In the genomic region with DNA sequence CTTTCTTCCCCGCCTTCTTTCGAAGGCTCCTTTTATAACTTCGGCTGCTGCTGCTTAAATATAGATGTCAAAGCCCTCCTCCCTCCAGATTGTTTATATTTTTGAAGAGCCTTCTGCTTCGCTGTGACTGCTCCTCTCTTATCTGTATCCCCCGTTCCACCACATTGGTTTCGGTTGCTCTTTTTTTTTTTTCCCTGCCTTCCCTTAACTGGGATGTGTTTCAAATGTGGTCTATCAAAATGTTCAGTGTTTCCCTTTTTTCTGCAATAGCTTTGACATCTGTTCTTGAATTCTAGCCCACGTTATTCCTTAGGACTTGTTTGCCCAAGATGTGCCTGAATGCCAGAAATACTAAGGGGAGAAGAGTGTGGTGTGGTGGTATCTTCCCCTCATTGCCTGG, we compare ENCODE assay signal across 1 cellular context.
TF ChIP-seq lines count a peak whose summit lies in the region.

No MANE protein-coding gene starts in this region.

TF ChIP-seq in K562, 482 proteins besides CTCF, POLR2A, EP300 and RAD21 (continued from another document and continues in another):
- TF ChIP-seq, protein P1, sequence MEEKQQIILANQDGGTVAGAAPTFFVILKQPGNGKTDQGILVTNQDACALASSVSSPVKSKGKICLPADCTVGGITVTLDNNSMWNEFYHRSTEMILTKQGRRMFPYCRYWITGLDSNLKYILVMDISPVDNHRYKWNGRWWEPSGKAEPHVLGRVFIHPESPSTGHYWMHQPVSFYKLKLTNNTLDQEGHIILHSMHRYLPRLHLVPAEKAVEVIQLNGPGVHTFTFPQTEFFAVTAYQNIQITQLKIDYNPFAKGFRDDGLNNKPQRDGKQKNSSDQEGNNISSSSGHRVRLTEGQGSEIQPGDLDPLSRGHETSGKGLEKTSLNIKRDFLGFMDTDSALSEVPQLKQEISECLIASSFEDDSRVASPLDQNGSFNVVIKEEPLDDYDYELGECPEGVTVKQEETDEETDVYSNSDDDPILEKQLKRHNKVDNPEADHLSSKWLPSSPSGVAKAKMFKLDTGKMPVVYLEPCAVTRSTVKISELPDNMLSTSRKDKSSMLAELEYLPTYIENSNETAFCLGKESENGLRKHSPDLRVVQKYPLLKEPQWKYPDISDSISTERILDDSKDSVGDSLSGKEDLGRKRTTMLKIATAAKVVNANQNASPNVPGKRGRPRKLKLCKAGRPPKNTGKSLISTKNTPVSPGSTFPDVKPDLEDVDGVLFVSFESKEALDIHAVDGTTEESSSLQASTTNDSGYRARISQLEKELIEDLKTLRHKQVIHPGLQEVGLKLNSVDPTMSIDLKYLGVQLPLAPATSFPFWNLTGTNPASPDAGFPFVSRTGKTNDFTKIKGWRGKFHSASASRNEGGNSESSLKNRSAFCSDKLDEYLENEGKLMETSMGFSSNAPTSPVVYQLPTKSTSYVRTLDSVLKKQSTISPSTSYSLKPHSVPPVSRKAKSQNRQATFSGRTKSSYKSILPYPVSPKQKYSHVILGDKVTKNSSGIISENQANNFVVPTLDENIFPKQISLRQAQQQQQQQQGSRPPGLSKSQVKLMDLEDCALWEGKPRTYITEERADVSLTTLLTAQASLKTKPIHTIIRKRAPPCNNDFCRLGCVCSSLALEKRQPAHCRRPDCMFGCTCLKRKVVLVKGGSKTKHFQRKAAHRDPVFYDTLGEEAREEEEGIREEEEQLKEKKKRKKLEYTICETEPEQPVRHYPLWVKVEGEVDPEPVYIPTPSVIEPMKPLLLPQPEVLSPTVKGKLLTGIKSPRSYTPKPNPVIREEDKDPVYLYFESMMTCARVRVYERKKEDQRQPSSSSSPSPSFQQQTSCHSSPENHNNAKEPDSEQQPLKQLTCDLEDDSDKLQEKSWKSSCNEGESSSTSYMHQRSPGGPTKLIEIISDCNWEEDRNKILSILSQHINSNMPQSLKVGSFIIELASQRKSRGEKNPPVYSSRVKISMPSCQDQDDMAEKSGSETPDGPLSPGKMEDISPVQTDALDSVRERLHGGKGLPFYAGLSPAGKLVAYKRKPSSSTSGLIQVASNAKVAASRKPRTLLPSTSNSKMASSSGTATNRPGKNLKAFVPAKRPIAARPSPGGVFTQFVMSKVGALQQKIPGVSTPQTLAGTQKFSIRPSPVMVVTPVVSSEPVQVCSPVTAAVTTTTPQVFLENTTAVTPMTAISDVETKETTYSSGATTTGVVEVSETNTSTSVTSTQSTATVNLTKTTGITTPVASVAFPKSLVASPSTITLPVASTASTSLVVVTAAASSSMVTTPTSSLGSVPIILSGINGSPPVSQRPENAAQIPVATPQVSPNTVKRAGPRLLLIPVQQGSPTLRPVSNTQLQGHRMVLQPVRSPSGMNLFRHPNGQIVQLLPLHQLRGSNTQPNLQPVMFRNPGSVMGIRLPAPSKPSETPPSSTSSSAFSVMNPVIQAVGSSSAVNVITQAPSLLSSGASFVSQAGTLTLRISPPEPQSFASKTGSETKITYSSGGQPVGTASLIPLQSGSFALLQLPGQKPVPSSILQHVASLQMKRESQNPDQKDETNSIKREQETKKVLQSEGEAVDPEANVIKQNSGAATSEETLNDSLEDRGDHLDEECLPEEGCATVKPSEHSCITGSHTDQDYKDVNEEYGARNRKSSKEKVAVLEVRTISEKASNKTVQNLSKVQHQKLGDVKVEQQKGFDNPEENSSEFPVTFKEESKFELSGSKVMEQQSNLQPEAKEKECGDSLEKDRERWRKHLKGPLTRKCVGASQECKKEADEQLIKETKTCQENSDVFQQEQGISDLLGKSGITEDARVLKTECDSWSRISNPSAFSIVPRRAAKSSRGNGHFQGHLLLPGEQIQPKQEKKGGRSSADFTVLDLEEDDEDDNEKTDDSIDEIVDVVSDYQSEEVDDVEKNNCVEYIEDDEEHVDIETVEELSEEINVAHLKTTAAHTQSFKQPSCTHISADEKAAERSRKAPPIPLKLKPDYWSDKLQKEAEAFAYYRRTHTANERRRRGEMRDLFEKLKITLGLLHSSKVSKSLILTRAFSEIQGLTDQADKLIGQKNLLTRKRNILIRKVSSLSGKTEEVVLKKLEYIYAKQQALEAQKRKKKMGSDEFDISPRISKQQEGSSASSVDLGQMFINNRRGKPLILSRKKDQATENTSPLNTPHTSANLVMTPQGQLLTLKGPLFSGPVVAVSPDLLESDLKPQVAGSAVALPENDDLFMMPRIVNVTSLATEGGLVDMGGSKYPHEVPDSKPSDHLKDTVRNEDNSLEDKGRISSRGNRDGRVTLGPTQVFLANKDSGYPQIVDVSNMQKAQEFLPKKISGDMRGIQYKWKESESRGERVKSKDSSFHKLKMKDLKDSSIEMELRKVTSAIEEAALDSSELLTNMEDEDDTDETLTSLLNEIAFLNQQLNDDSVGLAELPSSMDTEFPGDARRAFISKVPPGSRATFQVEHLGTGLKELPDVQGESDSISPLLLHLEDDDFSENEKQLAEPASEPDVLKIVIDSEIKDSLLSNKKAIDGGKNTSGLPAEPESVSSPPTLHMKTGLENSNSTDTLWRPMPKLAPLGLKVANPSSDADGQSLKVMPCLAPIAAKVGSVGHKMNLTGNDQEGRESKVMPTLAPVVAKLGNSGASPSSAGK (IDR thresholded peaks at IDR 0.05) = no peak
- no peak for TF ChIP-seq ZKSCAN3 (CRISPR knock-in tag; IDR thresholded peaks at IDR 0.05)
- TF ChIP-seq ARID1B (IDR thresholded peaks at IDR 0.05) = peak; percentile 91
- TF ChIP-seq, protein P2, sequence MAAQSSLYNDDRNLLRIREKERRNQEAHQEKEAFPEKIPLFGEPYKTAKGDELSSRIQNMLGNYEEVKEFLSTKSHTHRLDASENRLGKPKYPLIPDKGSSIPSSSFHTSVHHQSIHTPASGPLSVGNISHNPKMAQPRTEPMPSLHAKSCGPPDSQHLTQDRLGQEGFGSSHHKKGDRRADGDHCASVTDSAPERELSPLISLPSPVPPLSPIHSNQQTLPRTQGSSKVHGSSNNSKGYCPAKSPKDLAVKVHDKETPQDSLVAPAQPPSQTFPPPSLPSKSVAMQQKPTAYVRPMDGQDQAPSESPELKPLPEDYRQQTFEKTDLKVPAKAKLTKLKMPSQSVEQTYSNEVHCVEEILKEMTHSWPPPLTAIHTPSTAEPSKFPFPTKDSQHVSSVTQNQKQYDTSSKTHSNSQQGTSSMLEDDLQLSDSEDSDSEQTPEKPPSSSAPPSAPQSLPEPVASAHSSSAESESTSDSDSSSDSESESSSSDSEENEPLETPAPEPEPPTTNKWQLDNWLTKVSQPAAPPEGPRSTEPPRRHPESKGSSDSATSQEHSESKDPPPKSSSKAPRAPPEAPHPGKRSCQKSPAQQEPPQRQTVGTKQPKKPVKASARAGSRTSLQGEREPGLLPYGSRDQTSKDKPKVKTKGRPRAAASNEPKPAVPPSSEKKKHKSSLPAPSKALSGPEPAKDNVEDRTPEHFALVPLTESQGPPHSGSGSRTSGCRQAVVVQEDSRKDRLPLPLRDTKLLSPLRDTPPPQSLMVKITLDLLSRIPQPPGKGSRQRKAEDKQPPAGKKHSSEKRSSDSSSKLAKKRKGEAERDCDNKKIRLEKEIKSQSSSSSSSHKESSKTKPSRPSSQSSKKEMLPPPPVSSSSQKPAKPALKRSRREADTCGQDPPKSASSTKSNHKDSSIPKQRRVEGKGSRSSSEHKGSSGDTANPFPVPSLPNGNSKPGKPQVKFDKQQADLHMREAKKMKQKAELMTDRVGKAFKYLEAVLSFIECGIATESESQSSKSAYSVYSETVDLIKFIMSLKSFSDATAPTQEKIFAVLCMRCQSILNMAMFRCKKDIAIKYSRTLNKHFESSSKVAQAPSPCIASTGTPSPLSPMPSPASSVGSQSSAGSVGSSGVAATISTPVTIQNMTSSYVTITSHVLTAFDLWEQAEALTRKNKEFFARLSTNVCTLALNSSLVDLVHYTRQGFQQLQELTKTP (IDR thresholded peaks at IDR 0.05; ENCODE audit: low read depth in 1 of 2, partially characterized antibody in 2 of 2) = peak; percentile 26 to 74
- no peak; the same call in 1 of the 2 replicates for TF ChIP-seq HEY1 (CRISPR knock-in tag; IDR thresholded peaks at IDR 0.05; ENCODE audit: borderline replicate concordance)
- TF ChIP-seq NFIX (CRISPR knock-in tag; IDR thresholded peaks at IDR 0.05; ENCODE audit: low read depth) = no peak
- no peak for TF ChIP-seq NUFIP1 (IDR thresholded peaks at IDR 0.05; ENCODE audit: partially characterized antibody)
- TF ChIP-seq, protein P3, sequence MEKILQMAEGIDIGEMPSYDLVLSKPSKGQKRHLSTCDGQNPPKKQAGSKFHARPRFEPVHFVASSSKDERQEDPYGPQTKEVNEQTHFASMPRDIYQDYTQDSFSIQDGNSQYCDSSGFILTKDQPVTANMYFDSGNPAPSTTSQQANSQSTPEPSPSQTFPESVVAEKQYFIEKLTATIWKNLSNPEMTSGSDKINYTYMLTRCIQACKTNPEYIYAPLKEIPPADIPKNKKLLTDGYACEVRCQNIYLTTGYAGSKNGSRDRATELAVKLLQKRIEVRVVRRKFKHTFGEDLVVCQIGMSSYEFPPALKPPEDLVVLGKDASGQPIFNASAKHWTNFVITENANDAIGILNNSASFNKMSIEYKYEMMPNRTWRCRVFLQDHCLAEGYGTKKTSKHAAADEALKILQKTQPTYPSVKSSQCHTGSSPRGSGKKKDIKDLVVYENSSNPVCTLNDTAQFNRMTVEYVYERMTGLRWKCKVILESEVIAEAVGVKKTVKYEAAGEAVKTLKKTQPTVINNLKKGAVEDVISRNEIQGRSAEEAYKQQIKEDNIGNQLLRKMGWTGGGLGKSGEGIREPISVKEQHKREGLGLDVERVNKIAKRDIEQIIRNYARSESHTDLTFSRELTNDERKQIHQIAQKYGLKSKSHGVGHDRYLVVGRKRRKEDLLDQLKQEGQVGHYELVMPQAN (IDR thresholded peaks at IDR 0.05; ENCODE audit: borderline replicate concordance) = peak; percentile 32; the same call in 1 of the 2 replicates
- peak in 1 of 2 experiments; percentile 80; a peak in 1 of 4 replicates for TF ChIP-seq TBL1XR1 (IDR thresholded peaks at IDR 0.05; ENCODE audit: low read length in 2 of 2)
- no peak for TF ChIP-seq ZNF57 (CRISPR knock-in tag; IDR thresholded peaks at IDR 0.05)
- TF ChIP-seq MBD2 (IDR thresholded peaks at IDR 0.05; ENCODE audit: borderline replicate concordance, low read depth) = no peak
- peak in 1 of 2 experiments; percentile 58; a peak in 1 of 4 replicates for TF ChIP-seq MAZ (CRISPR knock-in tag; conservative IDR thresholded peaks at IDR 0.05 in 1 of 2, IDR thresholded peaks at IDR 0.05 in 1 of 2)
- TF ChIP-seq, protein P4, sequence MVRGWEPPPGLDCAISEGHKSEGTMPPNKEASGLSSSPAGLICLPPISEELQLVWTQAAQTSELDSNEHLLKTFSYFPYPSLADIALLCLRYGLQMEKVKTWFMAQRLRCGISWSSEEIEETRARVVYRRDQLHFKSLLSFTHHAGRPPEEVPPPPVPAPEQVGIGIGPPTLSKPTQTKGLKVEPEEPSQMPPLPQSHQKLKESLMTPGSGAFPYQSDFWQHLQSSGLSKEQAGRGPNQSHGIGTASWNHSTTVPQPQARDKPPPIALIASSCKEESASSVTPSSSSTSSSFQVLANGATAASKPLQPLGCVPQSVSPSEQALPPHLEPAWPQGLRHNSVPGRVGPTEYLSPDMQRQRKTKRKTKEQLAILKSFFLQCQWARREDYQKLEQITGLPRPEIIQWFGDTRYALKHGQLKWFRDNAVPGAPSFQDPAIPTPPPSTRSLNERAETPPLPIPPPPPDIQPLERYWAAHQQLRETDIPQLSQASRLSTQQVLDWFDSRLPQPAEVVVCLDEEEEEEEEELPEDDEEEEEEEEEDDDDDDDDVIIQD (CRISPR knock-in tag; IDR thresholded peaks at IDR 0.05) = no peak
- no peak for TF ChIP-seq IFI16 (CRISPR knock-in tag; IDR thresholded peaks at IDR 0.05)
- TF ChIP-seq NFATC3 (IDR thresholded peaks at IDR 0.05) = peak; percentile 84; the same call in 1 of the 2 replicates
- TF ChIP-seq MECOM (CRISPR knock-in tag; IDR thresholded peaks at IDR 0.05) = peak; percentile 71
- 0 out of 2 replicates have a peak, but pooled peaks have one; percentile 21 for TF ChIP-seq DNMT1 (IDR thresholded peaks at IDR 0.05)
- peak; percentile 87 for TF ChIP-seq NBN (IDR thresholded peaks at IDR 0.05; ENCODE audit: low read depth)
- TF ChIP-seq, protein P5, sequence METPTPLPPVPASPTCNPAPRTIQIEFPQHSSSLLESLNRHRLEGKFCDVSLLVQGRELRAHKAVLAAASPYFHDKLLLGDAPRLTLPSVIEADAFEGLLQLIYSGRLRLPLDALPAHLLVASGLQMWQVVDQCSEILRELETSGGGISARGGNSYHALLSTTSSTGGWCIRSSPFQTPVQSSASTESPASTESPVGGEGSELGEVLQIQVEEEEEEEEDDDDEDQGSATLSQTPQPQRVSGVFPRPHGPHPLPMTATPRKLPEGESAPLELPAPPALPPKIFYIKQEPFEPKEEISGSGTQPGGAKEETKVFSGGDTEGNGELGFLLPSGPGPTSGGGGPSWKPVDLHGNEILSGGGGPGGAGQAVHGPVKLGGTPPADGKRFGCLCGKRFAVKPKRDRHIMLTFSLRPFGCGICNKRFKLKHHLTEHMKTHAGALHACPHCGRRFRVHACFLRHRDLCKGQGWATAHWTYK (CRISPR knock-in tag; IDR thresholded peaks at IDR 0.05) = no peak
- 0 out of 4 replicates have a peak, but pooled peaks of 1 of the 2 experiments have one; percentile 36 for TF ChIP-seq KDM1A (IDR thresholded peaks at IDR 0.05)
- TF ChIP-seq, protein P6, sequence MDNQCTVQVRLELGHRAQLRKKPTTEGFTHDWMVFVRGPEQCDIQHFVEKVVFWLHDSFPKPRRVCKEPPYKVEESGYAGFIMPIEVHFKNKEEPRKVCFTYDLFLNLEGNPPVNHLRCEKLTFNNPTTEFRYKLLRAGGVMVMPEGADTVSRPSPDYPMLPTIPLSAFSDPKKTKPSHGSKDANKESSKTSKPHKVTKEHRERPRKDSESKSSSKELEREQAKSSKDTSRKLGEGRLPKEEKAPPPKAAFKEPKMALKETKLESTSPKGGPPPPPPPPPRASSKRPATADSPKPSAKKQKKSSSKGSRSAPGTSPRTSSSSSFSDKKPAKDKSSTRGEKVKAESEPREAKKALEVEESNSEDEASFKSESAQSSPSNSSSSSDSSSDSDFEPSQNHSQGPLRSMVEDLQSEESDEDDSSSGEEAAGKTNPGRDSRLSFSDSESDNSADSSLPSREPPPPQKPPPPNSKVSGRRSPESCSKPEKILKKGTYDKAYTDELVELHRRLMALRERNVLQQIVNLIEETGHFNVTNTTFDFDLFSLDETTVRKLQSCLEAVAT (IDR thresholded peaks at IDR 0.05) = peak; percentile 33 to 87; a peak in 3 of 4 replicates
- no peak for TF ChIP-seq PTTG1 (tag; IDR thresholded peaks at IDR 0.05; ENCODE audit: low read depth)
- TF ChIP-seq PHB2 (IDR thresholded peaks at IDR 0.05; ENCODE audit: low read depth) = 0 out of 2 replicates have a peak, but pooled peaks have one; percentile 62
- TF ChIP-seq NCOR1 (IDR thresholded peaks at IDR 0.05) = peak; percentile 75
- TF ChIP-seq, protein P7, sequence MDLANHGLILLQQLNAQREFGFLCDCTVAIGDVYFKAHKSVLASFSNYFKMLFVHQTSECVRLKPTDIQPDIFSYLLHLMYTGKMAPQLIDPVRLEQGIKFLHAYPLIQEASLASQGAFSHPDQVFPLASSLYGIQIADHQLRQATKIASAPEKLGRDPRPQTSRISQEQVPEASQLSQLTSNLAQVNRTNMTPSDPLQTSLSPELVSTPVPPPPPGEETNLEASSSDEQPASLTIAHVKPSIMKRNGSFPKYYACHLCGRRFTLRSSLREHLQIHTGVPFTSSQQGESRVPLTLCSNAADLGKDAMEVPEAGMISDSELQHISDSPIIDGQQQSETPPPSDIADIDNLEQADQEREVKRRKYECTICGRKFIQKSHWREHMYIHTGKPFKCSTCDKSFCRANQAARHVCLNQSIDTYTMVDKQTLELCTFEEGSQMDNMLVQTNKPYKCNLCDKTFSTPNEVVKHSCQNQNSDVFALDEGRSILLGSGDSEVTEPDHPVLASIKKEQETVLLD (IDR thresholded peaks at IDR 0.05) = peak; percentile 80
- TF ChIP-seq KDM5B (IDR thresholded peaks at IDR 0.05; ENCODE audit: insufficient replicate concordance, low read depth, low read length) = no peak
- TF ChIP-seq, protein P8, sequence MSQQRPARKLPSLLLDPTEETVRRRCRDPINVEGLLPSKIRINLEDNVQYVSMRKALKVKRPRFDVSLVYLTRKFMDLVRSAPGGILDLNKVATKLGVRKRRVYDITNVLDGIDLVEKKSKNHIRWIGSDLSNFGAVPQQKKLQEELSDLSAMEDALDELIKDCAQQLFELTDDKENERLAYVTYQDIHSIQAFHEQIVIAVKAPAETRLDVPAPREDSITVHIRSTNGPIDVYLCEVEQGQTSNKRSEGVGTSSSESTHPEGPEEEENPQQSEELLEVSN (IDR thresholded peaks at IDR 0.05; ENCODE audit: borderline replicate concordance in 1 of 2, extremely low read depth in 1 of 2, insufficient read depth in 1 of 2, insufficient read length in 1 of 2, low read depth in 1 of 2, low read length in 1 of 2, poor library complexity in 1 of 2, severe bottlenecking in 1 of 2) = no peak
